ENCODE assay signal across 30 cellular contexts in the genomic region with DNA sequence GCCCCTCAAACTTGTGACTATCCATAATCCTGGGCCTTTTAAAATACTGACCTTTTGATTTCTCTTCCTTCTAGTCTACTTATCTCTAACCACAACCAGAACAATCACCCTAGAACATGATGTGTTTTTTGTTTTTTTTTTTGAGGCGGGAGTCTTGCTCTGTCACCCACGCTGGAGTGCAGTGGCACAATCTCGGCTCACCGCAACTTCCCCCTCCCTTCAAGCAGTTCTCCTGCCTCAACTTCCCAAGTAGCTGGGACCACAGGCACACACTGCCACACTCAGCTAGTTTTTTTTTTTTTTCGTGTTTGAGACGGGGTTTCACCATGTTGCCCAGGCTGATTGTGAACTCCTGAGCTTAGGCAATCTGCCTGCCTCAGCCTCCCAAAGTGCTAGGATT. TPM values are rescaled to one million over a fixed set of nuclear protein-coding genes. Genes with fewer than 3 reads are reported as not detected.
DNase-seq lines count a peak whose midpoint lies in the region; ATAC-seq, FAIRE-seq and TF ChIP-seq lines count a peak whose summit lies in the region.
"Had no signal": no experiment of that assay in that cellular context is flagged by ENCODE, and none has a peak within 500 bp of the region (broad histone marks: within the 10 kb centered on the region; RNA-seq: fewer than 3 reads in every experiment).

No MANE protein-coding gene starts in this region.

- H3K27me3 ChIP-seq in right lobe of liver = no peaks in the 10 kb centered on the region
- H3K27me3 ChIP-seq in HepG2 (ENCODE audit: control insufficient read depth in 1 of 2, insufficient read depth in 2 of 2, low read length in 2 of 2) = no peaks in the 10 kb centered on the region
- no peaks in the 10 kb centered on the region for H3K27me3 ChIP-seq in PC-3 (ENCODE audit: low read length)
- H3K27me3 ChIP-seq: body of pancreas, SJSA1 had no signal

- TF ChIP-seq EP300 in HepG2 (IDR thresholded peaks at IDR 0.05; ENCODE audit: low read depth in 2 of 2, low read length in 2 of 2) (no peak), HepG2 (CRISPR knock-in tag; IDR thresholded peaks at IDR 0.05; ENCODE audit: borderline replicate concordance) (no peak)

- peaks cover 19% of the 10 kb centered on the region for H3K36me3 Mint-ChIP-seq in activated naive CD8-positive, alpha-beta T cell treated with anti-CD3 and anti-CD28 coated beads for 36 hours
- peaks cover 43 to 75% of the 10 kb centered on the region in 2 donors for H3K36me3 Mint-ChIP-seq in stimulated activated naive B cell treated with anti-CD40 and anti-IgM and Interleukin-4, amounts not matched to agents 10 μg/mL and 1 μg/mL and 100 μg/mL, for 72 hours

- H3K4me3 Mint-ChIP-seq in activated naive CD8-positive, alpha-beta T cell treated with anti-CD3 and anti-CD28 coated beads for 36 hours = no peak overlapping the region
- no peak overlapping the region for H3K4me3 Mint-ChIP-seq in stimulated activated naive B cell treated with anti-CD40 and anti-IgM and Interleukin-4, amounts not matched to agents 10 μg/mL and 1 μg/mL and 100 μg/mL, for 72 hours
- H3K4me3 Mint-ChIP-seq: activated CD4-positive, alpha-beta T cell treated with anti-CD3 and anti-CD28 coated beads, Interleukin-2, amount 10 ng/mL, durations not matched to agents 24 days and 14 days; activated CD8-positive, alpha-beta memory T cell treated with anti-CD3 and anti-CD28 coated beads, Interleukin-2, amount 10 ng/mL, durations not matched to agents 7 days and 5 days; CD8-positive, alpha-beta memory T cell; immature natural killer cell; T-cell had no signal

- H3K4me1 ChIP-seq in right lobe of liver (no peaks in the 10 kb centered on the region), HepG2 (ENCODE audit: insufficient read depth, low read length) (peaks cover 19% of the 10 kb centered on the region), PC-3 (ENCODE audit: insufficient read depth, low read length) (no peaks in the 10 kb centered on the region)
- H3K4me1 ChIP-seq: body of pancreas, prostate gland, SJSA1 had no signal

- no peak for DNase-seq in right lobe of liver
- no peak for DNase-seq in HepG2 (ENCODE audit: low spot score)
- DNase-seq in MV-4-11 (lab: John Stamatoyannopoulos, UW) = peak; percentile 81
- DNase-seq in activated naive CD8-positive, alpha-beta T cell treated with anti-CD3 and anti-CD28 coated beads for 36 hours = no peak
- DNase-seq in stimulated activated naive B cell treated with anti-CD40 and anti-IgM and Interleukin-4, amounts not matched to agents 10 μg/mL and 1 μg/mL and 100 μg/mL, for 72 hours = no peak
- DNase-seq in stimulated activated naive CD4-positive, alpha-beta T cell (lab: John Stamatoyannopoulos, UW) = no peak
- DNase-seq in T-helper 9 cell = no peak
- DNase-seq in PC-3 = no peak
- DNase-seq: activated CD4-positive, alpha-beta T cell treated with anti-CD3 and anti-CD28 coated beads, Interleukin-2, amount 10 ng/mL, durations not matched to agents 24 days and 14 days; activated CD8-positive, alpha-beta memory T cell treated with anti-CD3 and anti-CD28 coated beads, Interleukin-2, amount 10 ng/mL, durations not matched to agents 7 days and 5 days; CD8-positive, alpha-beta memory T cell; immature natural killer cell; Kasumi-1; NCI-H1092 treated with DMSO at 0.1 percent for 48 hours; NCI-H1930; NCI-H524 treated with DMSO at 0.1 percent for 48 hours; NK-92 treated with Interleukin-12 subunit alpha and Interleukin-12 subunit beta, amount 100 ng/mL, for 24 hours; stimulated activated CD4-positive, alpha-beta T cell treated with anti-CD3 and anti-CD28 coated beads, Interleukin-4, amount 100 ng/mL, for 4 hours; stimulated activated naive CD4-positive, alpha-beta T cell treated with Interleukin-2 at 50 U/mL for 16 hours; T-cell had no signal

- no peaks in the 10 kb centered on the region for H3K27me3 Mint-ChIP-seq in activated naive CD8-positive, alpha-beta T cell treated with anti-CD3 and anti-CD28 coated beads for 36 hours
- H3K27me3 Mint-ChIP-seq in stimulated activated naive B cell treated with anti-CD40 and anti-IgM and Interleukin-4, amounts not matched to agents 10 μg/mL and 1 μg/mL and 100 μg/mL, for 72 hours = no peaks in the 10 kb centered on the region
- H3K27me3 Mint-ChIP-seq: activated CD4-positive, alpha-beta T cell treated with anti-CD3 and anti-CD28 coated beads, Interleukin-2, amount 10 ng/mL, durations not matched to agents 24 days and 14 days; activated CD8-positive, alpha-beta memory T cell treated with anti-CD3 and anti-CD28 coated beads, Interleukin-2, amount 10 ng/mL, durations not matched to agents 7 days and 5 days; CD8-positive, alpha-beta memory T cell; T-cell had no signal

- no peak for TF ChIP-seq RAD21 in HepG2 (CRISPR knock-in tag; IDR thresholded peaks at IDR 0.05)

- no peak for FAIRE-seq in HepG2 (lab: Jason Lieb, UNC)
- FAIRE-seq: endothelial cell of umbilical vein, GM12891, TTC549 had no signal

- H3K79me2 ChIP-seq in HepG2 (ENCODE audit: insufficient read depth, low read length) (no peaks in the 10 kb centered on the region), PC-3 (ENCODE audit: low read length) (no peaks in the 10 kb centered on the region)

- H3K4me2 ChIP-seq in HepG2 (ENCODE audit: low read depth, low read length) (no peak overlapping the region), PC-3 (ENCODE audit: low read length) (no peak overlapping the region)

- H2AFZ ChIP-seq in HepG2 (ENCODE audit: low read length) = no peak overlapping the region
- H2AFZ ChIP-seq in PC-3 (ENCODE audit: low read length) = no peak overlapping the region

- BruUV-seq in HepG2 (replicated peaks; lab: Mats Ljungman, UMichigan) (no TSS peak), PC-3 (replicated peaks; lab: Mats Ljungman, UMichigan) (no TSS peak)

- TF ChIP-seq POLR2A in right lobe of liver (IDR thresholded peaks at IDR 0.05) (no peak), HepG2 (IDR thresholded peaks at IDR 0.05; ENCODE audit: insufficient read depth in 1 of 2, low read depth in 2 of 2, low read length in 2 of 2) (no peak)

- H3K4me1 Mint-ChIP-seq in activated naive CD8-positive, alpha-beta T cell treated with anti-CD3 and anti-CD28 coated beads for 36 hours = peaks cover 2% of the 10 kb centered on the region
- H3K4me1 Mint-ChIP-seq in stimulated activated naive B cell treated with anti-CD40 and anti-IgM and Interleukin-4, amounts not matched to agents 10 μg/mL and 1 μg/mL and 100 μg/mL, for 72 hours = peaks cover 4 to 13% of the 10 kb centered on the region in 2 donors
- H3K4me1 Mint-ChIP-seq: activated CD4-positive, alpha-beta T cell treated with anti-CD3 and anti-CD28 coated beads, Interleukin-2, amount 10 ng/mL, durations not matched to agents 24 days and 14 days; activated CD8-positive, alpha-beta memory T cell treated with anti-CD3 and anti-CD28 coated beads, Interleukin-2, amount 10 ng/mL, durations not matched to agents 7 days and 5 days; CD8-positive, alpha-beta memory T cell; immature natural killer cell; T-cell had no signal

- intact Hi-C loops in right lobe of liver (cut with DNase I) = no loop called here
- intact Hi-C loops in HepG2 (cut with micrococcal nuclease; ENCODE audit: unreplicated experiment) = no loop called here
- intact Hi-C loops in PC-3 (cut with micrococcal nuclease) = no loop called here

- H3K27ac ChIP-seq in right lobe of liver = no peak overlapping the region
- H3K27ac ChIP-seq in HepG2 (ENCODE audit: extremely low read length, insufficient read depth, low read length) = no peak overlapping the region
- H3K27ac ChIP-seq in PC-3 (ENCODE audit: low read length) = no peak overlapping the region
- H3K27ac ChIP-seq: prostate gland, SJSA1, thoracic aorta had no signal

- POLR2A ChIA-PET in HepG2 (lab: Yijun Ruan, JAX) = no interaction called here
- POLR2A ChIA-PET in PC-3 (lab: Charles Lee; ENCODE audit: unreplicated experiment) = no interaction called here

- ATAC-seq in right lobe of liver (peak in 3 of 4 donors; percentile 37 to 46 (median 38)), HepG2 (no peak), PC-3 (no peak)
- no peak for ATAC-seq in stimulated activated naive B cell treated with anti-CD40 and anti-IgM and Interleukin-4, amounts not matched to agents 10 μg/mL and 1 μg/mL and 100 μg/mL, for 72 hours (replicated peaks)
- ATAC-seq: activated CD8-positive, alpha-beta memory T cell treated with anti-CD3 and anti-CD28 coated beads, Interleukin-2, amount 10 ng/mL, durations not matched to agents 7 days and 5 days; body of pancreas; T-cell had no signal

- no peaks in the 10 kb centered on the region for H3K9me3 ChIP-seq in right lobe of liver
- no peaks in the 10 kb centered on the region for H3K9me3 ChIP-seq in HepG2 (ENCODE audit: low read length)
- H3K9me3 ChIP-seq in PC-3 (ENCODE audit: low read length) = no peaks in the 10 kb centered on the region
- H3K9me3 ChIP-seq: body of pancreas, prostate gland, SJSA1, thoracic aorta had no signal

- H3K27ac Mint-ChIP-seq in activated naive CD8-positive, alpha-beta T cell treated with anti-CD3 and anti-CD28 coated beads for 36 hours = peak overlapping the region; percentile 45
- peak overlapping the region; percentile 57 for H3K27ac Mint-ChIP-seq in stimulated activated naive B cell treated with anti-CD40 and anti-IgM and Interleukin-4, amounts not matched to agents 10 μg/mL and 1 μg/mL and 100 μg/mL, for 72 hours
- H3K27ac Mint-ChIP-seq: activated CD4-positive, alpha-beta T cell treated with anti-CD3 and anti-CD28 coated beads, Interleukin-2, amount 10 ng/mL, durations not matched to agents 24 days and 14 days had no signal

- in situ Hi-C loops in HepG2 (cut with HindIII; ENCODE audit: extremely low pct_ligation_motif_present, low pct_unique_long_range_greater_than_20kb) = no loop called here

- H4K20me1 ChIP-seq in HepG2 (ENCODE audit: insufficient read depth, low read length) (no peaks in the 10 kb centered on the region), PC-3 (ENCODE audit: low read length) (no peaks in the 10 kb centered on the region)

- H3K9me3 Mint-ChIP-seq in activated naive CD8-positive, alpha-beta T cell treated with anti-CD3 and anti-CD28 coated beads for 36 hours = no peaks in the 10 kb centered on the region
- no peaks in the 10 kb centered on the region for H3K9me3 Mint-ChIP-seq in stimulated activated naive B cell treated with anti-CD40 and anti-IgM and Interleukin-4, amounts not matched to agents 10 μg/mL and 1 μg/mL and 100 μg/mL, for 72 hours
- H3K9me3 Mint-ChIP-seq: activated CD4-positive, alpha-beta T cell treated with anti-CD3 and anti-CD28 coated beads, Interleukin-2, amount 10 ng/mL, durations not matched to agents 24 days and 14 days; CD8-positive, alpha-beta memory T cell; immature natural killer cell; T-cell had no signal

- 62% methylated on average over 6 of the region's 6 CpGs for WGBS in right lobe of liver (ENCODE audit: insufficient coverage, low coverage, low lambda C conversion rate, missing lambda C conversion rate)
- 94% methylated on average over 6 of the region's 6 CpGs for WGBS in HepG2 (ENCODE audit: low lambda C conversion rate)

- no peak for TF ChIP-seq CTCF in right lobe of liver (IDR thresholded peaks at IDR 0.05)
- no peak for TF ChIP-seq CTCF in HepG2 (CRISPR knock-in tag; IDR thresholded peaks at IDR 0.05)
- TF ChIP-seq CTCF in PC-3 (conservative IDR thresholded peaks at IDR 0.05; ENCODE audit: low read depth, low read length) = no peak

- no peaks in the 10 kb centered on the region for H3K9me2 ChIP-seq in PC-3 (replicated peaks; ENCODE audit: low read length)

- H3K4me3 ChIP-seq in right lobe of liver (no peak overlapping the region), HepG2 (replicated peaks in 1 of 3; ENCODE audit: insufficient read depth in 1 of 3, low read depth in 2 of 3, low read length in 3 of 3) (no peak overlapping the region), PC-3 (ENCODE audit: low read length) (no peak overlapping the region)
- H3K4me3 ChIP-seq: body of pancreas, prostate gland, SJSA1, thoracic aorta had no signal

- H3K9ac ChIP-seq in HepG2 (ENCODE audit: insufficient read depth, low read depth, low read length) = no peak overlapping the region
- no peak overlapping the region for H3K9ac ChIP-seq in PC-3 (ENCODE audit: low read length)

- H3F3A ChIP-seq in PC-3 (ENCODE audit: low read length, unreplicated experiment) = no peaks in the 10 kb centered on the region

- H3K36me3 ChIP-seq in right lobe of liver (peaks cover 0 to 67% (median 22%) of the 10 kb centered on the region in 4 donors), HepG2 (replicated peaks in 1 of 2; ENCODE audit: control insufficient read depth in 1 of 2, insufficient read depth in 2 of 2, low read length in 2 of 2) (peaks cover 17 to 58% of the 10 kb centered on the region in 2 experiments), PC-3 (ENCODE audit: low read depth, low read length) (peaks cover 37% of the 10 kb centered on the region)

- CTCF ChIA-PET in HepG2 (lab: Yijun Ruan, JAX; ENCODE audit: low intra/inter-chr PET ratio, low total read pairs) (no interaction called here), PC-3 (lab: Charles Lee) (no interaction called here)

RNA-seq across cellular contexts. Expression of a gene that starts 25.1 kb away (rescaled TPM):
- 10 to 100 TPM; 16.6 to 32.7 (median 23.2) TPM for total RNA-seq in right lobe of liver
- 22.5 and 22.9 TPM in 2 replicates for total RNA-seq in HepG2 (2016; rRNA removed; fragmentation: Illumina TruSeq; extraction: Trizol)
- total RNA-seq in HepG2 (2016; cell fraction: cytosol; rRNA removed; fragmentation: Illumina TruSeq; extraction: Trizol; ENCODE audit: low read depth) = 4.7 and 5.6 TPM in 2 replicates
- total RNA-seq in HepG2 (2016; cell fraction: insoluble cytoplasmic fraction; rRNA removed; fragmentation: Illumina TruSeq; extraction: Trizol) = 20.3 and 22.5 TPM in 2 replicates
- total RNA-seq in HepG2 (2016; cell fraction: membrane; rRNA removed; fragmentation: Illumina TruSeq; extraction: Trizol) = 7.8 and 8.0 TPM in 2 replicates
- total RNA-seq in HepG2 (2016; cell fraction: nucleus; rRNA removed; fragmentation: Illumina TruSeq; extraction: Trizol) = 40.3 and 47.8 TPM in 2 replicates
- polyA plus RNA-seq in HepG2 (2011; rRNA removed) = 28.7 and 32.0 TPM in 2 replicates
- polyA plus RNA-seq in HepG2 (2011; cell fraction: cytosol; rRNA removed) = 15.2 and 16.2 TPM in 2 replicates
- polyA plus RNA-seq in HepG2 (2011; cell fraction: nucleus; rRNA removed) = 117 and 131 TPM in 2 replicates
- 17.8 and 19.3 TPM in 2 replicates for polyA plus RNA-seq in HepG2 (2012)
- polyA plus RNA-seq in HepG2 (2016; cell fraction: cytosol; fragmentation: Illumina TruSeq; extraction: Trizol; ENCODE audit: low read depth) = 1.0 and 1.2 TPM in 2 replicates
- 12.2 and 15.1 TPM in 2 replicates for polyA plus RNA-seq in HepG2 (2016; cell fraction: insoluble cytoplasmic fraction; fragmentation: Illumina TruSeq; extraction: Trizol; ENCODE audit: low read depth)
- 3.5 and 3.6 TPM in 2 replicates for polyA plus RNA-seq in HepG2 (2016; cell fraction: membrane; fragmentation: Illumina TruSeq; extraction: Trizol; ENCODE audit: low read depth)
- 55.7 and 58.7 TPM in 2 replicates for polyA plus RNA-seq in HepG2 (2016; cell fraction: nucleus; fragmentation: Illumina TruSeq; extraction: Trizol; ENCODE audit: insufficient read depth, low read depth)
- polyA minus RNA-seq in HepG2 (2011; rRNA and poly(A)+ RNA removed; ENCODE audit: low replicate concordance) = 33.6 and 47.8 TPM in 2 replicates
- polyA minus RNA-seq in HepG2 (2011; cell fraction: cytosol; rRNA and poly(A)+ RNA removed) = 13.5 and 13.7 TPM in 2 replicates
- 91.0 and 104 TPM in 2 replicates for polyA minus RNA-seq in HepG2 (2011; cell fraction: nucleus; rRNA and poly(A)+ RNA removed)
- total RNA-seq in activated naive CD8-positive, alpha-beta T cell treated with anti-CD3 and anti-CD28 coated beads for 36 hours = 10 to 100 TPM; 43.3 to 44.2 TPM
- total RNA-seq in PC-3 (2014; rRNA removed) = 28.5 and 46.4 TPM in 2 replicates

RNA-seq across cellular contexts. Expression of a gene that starts 26.5 kb away (rescaled TPM):
- total RNA-seq in right lobe of liver (not detected), HepG2 (2016; rRNA removed; fragmentation: Illumina TruSeq; extraction: Trizol) (not detected in 2 replicates), PC-3 (2014; rRNA removed) (5.5 and 5.8 TPM in 2 replicates)
- not detected in 2 replicates for total RNA-seq in HepG2 (2016; cell fraction: cytosol; rRNA removed; fragmentation: Illumina TruSeq; extraction: Trizol; ENCODE audit: low read depth)
- total RNA-seq in HepG2 (2016; cell fraction: insoluble cytoplasmic fraction; rRNA removed; fragmentation: Illumina TruSeq; extraction: Trizol) = not detected in 2 replicates
- total RNA-seq in HepG2 (2016; cell fraction: membrane; rRNA removed; fragmentation: Illumina TruSeq; extraction: Trizol) = not detected in 2 replicates
- total RNA-seq in HepG2 (2016; cell fraction: nucleus; rRNA removed; fragmentation: Illumina TruSeq; extraction: Trizol) = not detected in 2 replicates
- polyA plus RNA-seq in HepG2 (2011; rRNA removed) = 0.01 and 0.07 TPM in 2 replicates
- polyA plus RNA-seq in HepG2 (2011; cell fraction: cytosol; rRNA removed) = not detected in 2 replicates
- not detected in 2 replicates for polyA plus RNA-seq in HepG2 (2011; cell fraction: nucleus; rRNA removed)
- polyA plus RNA-seq in HepG2 (2012) = not detected in 2 replicates
- polyA plus RNA-seq in HepG2 (2016; cell fraction: cytosol; fragmentation: Illumina TruSeq; extraction: Trizol; ENCODE audit: low read depth) = not detected in 2 replicates
- polyA plus RNA-seq in HepG2 (2016; cell fraction: insoluble cytoplasmic fraction; fragmentation: Illumina TruSeq; extraction: Trizol; ENCODE audit: low read depth) = not detected in 2 replicates
- not detected in 2 replicates for polyA plus RNA-seq in HepG2 (2016; cell fraction: membrane; fragmentation: Illumina TruSeq; extraction: Trizol; ENCODE audit: low read depth)
- not detected in 2 replicates for polyA plus RNA-seq in HepG2 (2016; cell fraction: nucleus; fragmentation: Illumina TruSeq; extraction: Trizol; ENCODE audit: insufficient read depth, low read depth)
- 0.16 TPM in 1 of 2 replicates, not detected in the other for polyA minus RNA-seq in HepG2 (2011; rRNA and poly(A)+ RNA removed; ENCODE audit: low replicate concordance)
- polyA minus RNA-seq in HepG2 (2011; cell fraction: cytosol; rRNA and poly(A)+ RNA removed) = not detected in 2 replicates
- polyA minus RNA-seq in HepG2 (2011; cell fraction: nucleus; rRNA and poly(A)+ RNA removed) = not detected in 2 replicates
- total RNA-seq in activated naive CD8-positive, alpha-beta T cell treated with anti-CD3 and anti-CD28 coated beads for 36 hours = not detected
- total RNA-seq: activated CD4-positive, alpha-beta T cell treated with anti-CD3 and anti-CD28 coated beads, Interleukin-2, amount 10 ng/mL, durations not matched to agents 24 days and 14 days; activated CD8-positive, alpha-beta memory T cell treated with anti-CD3 and anti-CD28 coated beads, Interleukin-2, amount 10 ng/mL, durations not matched to agents 7 days and 5 days; CD8-positive, alpha-beta memory T cell; dermis microvascular lymphatic vessel endothelial cell; endothelial cell of umbilical vein; fibroblast of lung; RPMI7951; SJSA1 had no signal
- polyA plus RNA-seq: CD8-positive, alpha-beta memory T cell; endothelial cell of umbilical vein; fibroblast of lung; immature natural killer cell had no signal

Comparison
In these comparisons a context has a peak if more than half of its experiments do, and no peak if none do; other contexts are left out.
1. ATAC-seq: peak in right lobe of liver (3 of 4); none in HepG2 (single experiment), stimulated activated naive B cell treated with anti-CD40 and anti-IgM and Interleukin-4, amounts not matched to agents 10 μg/mL and 1 μg/mL and 100 μg/mL, for 72 hours (0 of 2) and PC-3 (single experiment).